In genomic region chr3:133792171-133792763, GRCh38 we compare ENCODE assay signal across 20 cellular contexts. TPM values are rescaled to one million over a fixed set of nuclear protein-coding genes. Genes with fewer than 3 reads are reported as not detected.
A peak's percentile ranks its signal among the peaks of the same experiment; 100 is the strongest.
DNase-seq lines count a peak whose midpoint lies in the region; ATAC-seq and TF ChIP-seq lines count a peak whose summit lies in the region.
"Had no signal": no experiment of that assay in that cellular context is flagged by ENCODE, and none has a peak within 500 bp of the region (broad histone marks: within the 10 kb centered on the region; RNA-seq: fewer than 3 reads in every experiment).

No MANE protein-coding gene starts in this region.

- DNase-seq in MCF 10A (ENCODE audit: unreplicated experiment): peak; percentile 44
- DNase-seq in breast epithelium (ENCODE audit: low spot score in 2 of 2): no peak
- peak; percentile 45 for DNase-seq in NCI-H226
- DNase-seq in dermis blood vessel endothelial cell: peak; percentile 31
- DNase-seq in neural progenitor cell (ENCODE audit: low spot score): peak; percentile 53
- no peak for DNase-seq in BE2C
- DNase-seq: activated CD4-positive, alpha-beta T cell treated with anti-CD3 and anti-CD28 coated beads for 4 hours; activated naive CD4-positive, alpha-beta T cell treated with anti-CD3 and anti-CD28 coated beads, Interleukin-2, amount 50 U/mL, for 16 hours; glutamatergic neuron; NCI-H1694; NCI-H774; SHP77; small intestine; upper lobe of left lung had no signal

- CTCF ChIA-PET in MCF 10A (lab: Yijun Ruan, JAX): interaction anchor here (0.7 to 1.4 kb wide), 3 partner anchors 9 to 431 kb away, joined by 3 to 4 read pairs (median 3); no protein-coding TSS in a partner anchor

- H3K36me3 ChIP-seq in breast epithelium: no peaks in the 10 kb centered on the region
- peaks cover 10% of the 10 kb centered on the region for H3K36me3 ChIP-seq in neural progenitor cell
- no peaks in the 10 kb centered on the region for H3K36me3 ChIP-seq in BE2C
- H3K36me3 ChIP-seq: upper lobe of left lung had no signal

- H3K9ac ChIP-seq in neural progenitor cell: no peak overlapping the region
- H3K9ac ChIP-seq: KMS-11 had no signal

- H2AFZ ChIP-seq in neural progenitor cell (replicated peaks): no peak overlapping the region

- H3K27ac Mint-ChIP-seq in MCF 10A (ENCODE audit: low read depth, unreplicated experiment) (no peak overlapping the region), neural progenitor cell (no peak overlapping the region)
- H3K27ac Mint-ChIP-seq: stimulated activated effector memory CD8-positive, alpha-beta T cell treated with anti-CD3 and anti-CD28 coated beads, Interleukin-12 subunit alpha, Interleukin-12 subunit beta, amount 100 ng/mL, for 72 hours; T-helper 2 cell treated with Interferon-gamma antibody and Interleukin-4, amounts not matched to agents 5 μg/mL and 100 μg/mL, for 36 hours had no signal

- peaks cover 0 to 17% of the 10 kb centered on the region in 2 donors for H3K9me3 ChIP-seq in breast epithelium
- peaks cover 27% of the 10 kb centered on the region for H3K9me3 ChIP-seq in neural progenitor cell (ENCODE audit: low read depth)
- peaks cover 6% of the 10 kb centered on the region for H3K9me3 ChIP-seq in BE2C

- H3K9me3 Mint-ChIP-seq in MCF 10A (ENCODE audit: unreplicated experiment): peaks cover 10% of the 10 kb centered on the region
- H3K9me3 Mint-ChIP-seq in neural progenitor cell: peaks cover 31% of the 10 kb centered on the region

- TF ChIP-seq CTCF in MCF 10A (IDR thresholded peaks at IDR 0.05; ENCODE audit: unreplicated experiment): no peak
- TF ChIP-seq CTCF in breast epithelium (IDR thresholded peaks at IDR 0.05): no peak
- no peak for TF ChIP-seq CTCF in neural progenitor cell (IDR thresholded peaks at IDR 0.05)
- no peak for TF ChIP-seq CTCF in BE2C (IDR thresholded peaks at IDR 0.05; ENCODE audit: low read depth, low read length)

- ATAC-seq in GM19467 (IDR thresholded peaks at IDR 0.05; ENCODE audit: unreplicated experiment) (no peak), GM21737 (IDR thresholded peaks at IDR 0.05; ENCODE audit: unreplicated experiment) (no peak)
- ATAC-seq: stimulated activated effector memory CD8-positive, alpha-beta T cell treated with anti-CD3 and anti-CD28 coated beads, Interleukin-12 subunit alpha, Interleukin-12 subunit beta, amount 100 ng/mL, for 72 hours had no signal

- no peak overlapping the region for H3K27ac ChIP-seq in breast epithelium
- H3K27ac ChIP-seq in neural progenitor cell: no peak overlapping the region
- H3K27ac ChIP-seq: KMS-11, upper lobe of left lung had no signal

- peaks cover 1% of the 10 kb centered on the region for H3K4me1 Mint-ChIP-seq in MCF 10A (ENCODE audit: insufficient read depth, unreplicated experiment)
- H3K4me1 Mint-ChIP-seq in neural progenitor cell: no peaks in the 10 kb centered on the region
- H3K4me1 Mint-ChIP-seq: stimulated activated effector memory CD8-positive, alpha-beta T cell treated with anti-CD3 and anti-CD28 coated beads, Interleukin-12 subunit alpha, Interleukin-12 subunit beta, amount 100 ng/mL, for 72 hours had no signal

- no peak overlapping the region for H3K4me3 ChIP-seq in breast epithelium
- no peak overlapping the region for H3K4me3 ChIP-seq in neural progenitor cell
- H3K4me3 ChIP-seq in BE2C (ENCODE audit: low read depth, low read length): no peak overlapping the region
- H3K4me3 ChIP-seq: upper lobe of left lung had no signal

- no peak overlapping the region for H3K4me2 ChIP-seq in neural progenitor cell
- H3K4me2 ChIP-seq: KMS-11 had no signal

- H3F3A ChIP-seq in neural progenitor cell (ENCODE audit: low read depth): no peaks in the 10 kb centered on the region

- no peaks in the 10 kb centered on the region for H4K20me1 ChIP-seq in neural progenitor cell (ENCODE audit: low read depth)

- H3K27me3 ChIP-seq in breast epithelium (no peaks in the 10 kb centered on the region), neural progenitor cell (no peaks in the 10 kb centered on the region), BE2C (no peaks in the 10 kb centered on the region)
- H3K27me3 ChIP-seq: upper lobe of left lung had no signal

- H3K36me3 Mint-ChIP-seq in MCF 10A (ENCODE audit: insufficient read depth, unreplicated experiment): no peaks in the 10 kb centered on the region
- H3K36me3 Mint-ChIP-seq in neural progenitor cell: peaks cover 2% of the 10 kb centered on the region
- H3K36me3 Mint-ChIP-seq: stimulated activated effector memory CD8-positive, alpha-beta T cell treated with anti-CD3 and anti-CD28 coated beads, Interleukin-12 subunit alpha, Interleukin-12 subunit beta, amount 100 ng/mL, for 72 hours had no signal

- H3K4me1 ChIP-seq in breast epithelium: no peaks in the 10 kb centered on the region
- no peaks in the 10 kb centered on the region for H3K4me1 ChIP-seq in neural progenitor cell
- H3K4me1 ChIP-seq in BE2C: no peaks in the 10 kb centered on the region
- H3K4me1 ChIP-seq: upper lobe of left lung had no signal

- no peak overlapping the region for H3K4me3 Mint-ChIP-seq in MCF 10A (ENCODE audit: unreplicated experiment)
- no peak overlapping the region for H3K4me3 Mint-ChIP-seq in neural progenitor cell
- H3K4me3 Mint-ChIP-seq: stimulated activated effector memory CD8-positive, alpha-beta T cell treated with anti-CD3 and anti-CD28 coated beads, Interleukin-12 subunit alpha, Interleukin-12 subunit beta, amount 100 ng/mL, for 72 hours; T-helper 2 cell treated with Interferon-gamma antibody and Interleukin-4, amounts not matched to agents 5 μg/mL and 100 μg/mL, for 36 hours had no signal

- H3K27me3 Mint-ChIP-seq in MCF 10A (ENCODE audit: insufficient read depth, unreplicated experiment) (no peaks in the 10 kb centered on the region), neural progenitor cell (ENCODE audit: insufficient read depth, low read depth) (no peaks in the 10 kb centered on the region)

- no peak for TF ChIP-seq POLR2A in breast epithelium (IDR thresholded peaks at IDR 0.05)

- H3K79me2 ChIP-seq in neural progenitor cell (ENCODE audit: low read depth): no peaks in the 10 kb centered on the region

- BruUV-seq in MCF 10A (replicated peaks; lab: Mats Ljungman, UMichigan): no TSS peak

- POLR2A ChIA-PET in MCF 10A (lab: Yijun Ruan, JAX): interaction anchor here (0.6 to 1.5 kb wide), 2 partner anchors 13 to 155 kb away, joined by 3 to 4 read pairs; partner anchors contain the start of gene SRPRB

- intact Hi-C loops in MCF 10A (cut with micrococcal nuclease) (no loop called here), breast epithelium (cut with DNase I; ENCODE audit: low total_unique reads) (no loop called here)

RNA-seq across cellular contexts. Expression of gene SRPRB, which starts 13.3 kb away (rescaled TPM):
- 180 and 212 TPM in 2 replicates for total RNA-seq in MCF 10A (2022)
- total RNA-seq in breast epithelium: 10 to 100 TPM; 17.1 to 35.1 (median 28.4) TPM
- 46.3 and 76.6 TPM in 2 replicates for total RNA-seq in dermis blood vessel endothelial cell
- 22.9 and 30.2 TPM in 2 replicates for total RNA-seq in neural progenitor cell (ENCODE audit: low replicate concordance)
- 172 TPM for polyA plus RNA-seq in BE2C (2012; ENCODE audit: insufficient read depth, insufficient read length, low read depth)

RNA-seq across cellular contexts. Expression of gene TF, which starts 46.1 kb away (rescaled TPM):
- total RNA-seq in MCF 10A (2022): 0.12 and 0.19 TPM in 2 replicates
- total RNA-seq in breast epithelium: 10 to 100 TPM in 1 of 3 donors, 1 to 10 TPM in 2; 6.3 to 22.9 (median 8.5) TPM
- total RNA-seq in dermis blood vessel endothelial cell: under 0.01 and 0.85 TPM in 2 replicates
- total RNA-seq in neural progenitor cell (ENCODE audit: low replicate concordance): 0.77 TPM in 2 replicates
- 0.45 TPM for polyA plus RNA-seq in BE2C (2012; ENCODE audit: insufficient read depth, insufficient read length, low read depth)
- total RNA-seq: mononuclear cell had no signal

Comparison
In these comparisons a context has a peak if more than half of its experiments do, and no peak if none do; other contexts are left out.
1. DNase-seq: peak in MCF 10A (single experiment), NCI-H226 (single experiment), dermis blood vessel endothelial cell (single experiment) and neural progenitor cell (single experiment); none in breast epithelium (0 of 2) and BE2C (single experiment).